9 cellular contexts compared by ENCODE assay signal in genomic region chr10:54826994-54827560, GRCh38. TPM values are rescaled to one million over a fixed set of nuclear protein-coding genes. Genes with fewer than 3 reads are reported as not detected.
"Had no signal": no experiment of that assay in that cellular context is flagged by ENCODE, and none has a peak within 500 bp of the region (broad histone marks: within the 10 kb centered on the region; RNA-seq: fewer than 3 reads in every experiment).

No MANE protein-coding gene starts in this region.

- H3K4me3 ChIP-seq: GM23248, HAP-1 had no signal

- DNase-seq: GM23248, GOT3, H7, HFFc6, KBM-7 had no signal

- H3K4me1 ChIP-seq: HAP-1 had no signal

- H3K9me3 ChIP-seq: HAP-1 had no signal

- H3K27ac ChIP-seq: GM23248, HL-60 had no signal

- ATAC-seq: HCT116, HepG2 had no signal

- H3K36me3 ChIP-seq: HAP-1 had no signal

RNA-seq across cellular contexts. Expression of gene PCDH15, which starts 26.0 kb away (rescaled TPM):
- total RNA-seq: GM23248, H7, HepG2, HFFc6 had no signal
